14 cellular contexts compared by ENCODE assay signal in genomic region chr4:147891476-147892115, GRCh38.
DNase-seq lines count a peak whose midpoint lies in the region; ATAC-seq and TF ChIP-seq lines count a peak whose summit lies in the region.
"Had no signal": no experiment of that assay in that cellular context is flagged by ENCODE, and none has a peak within 500 bp of the region (broad histone marks: within the 10 kb centered on the region; RNA-seq: fewer than 3 reads in every experiment).

No MANE protein-coding gene starts in this region.

- DNase-seq in Right ventricle myocardium superior (no peak), cardiac septum (ENCODE audit: low spot score) (no peak), OCI-M1 (lab: John Stamatoyannopoulos, UW) (peak; percentile 33), inferior parietal cortex (ENCODE audit: extremely low spot score) (peak; percentile 26), skeletal muscle cell (ENCODE audit: low read depth) (peak; percentile 16), left lung (no peak)
- DNase-seq in activated effector memory CD4-positive, alpha-beta T cell treated with anti-CD3 and anti-CD28 coated beads, Interleukin-2, amount 50 U/mL, for 16 hours = no peak
- DNase-seq: DMS53, HCEC 1CT, NCI-H1092, NCI-H2107, NCI-H226, NCI-H69 had no signal

- ATAC-seq in Right ventricle myocardium superior (ENCODE audit: poor library complexity) (peak; percentile 54), GM18868 (IDR thresholded peaks at IDR 0.05; ENCODE audit: unreplicated experiment) (no peak), left lung (no peak)

- peaks cover 4 to 24% of the 10 kb centered on the region in 2 donors for H3K9me3 ChIP-seq in left lung

- TF ChIP-seq CTCF in left lung (IDR thresholded peaks at IDR 0.05) = no peak

- intact Hi-C loops in Right ventricle myocardium superior (cut with DNase I) (no loop called here), cardiac septum (cut with DNase I) (no loop called here), left lung (cut with DNase I) (no loop called here)

- H3K4me3 ChIP-seq in skeletal muscle cell (ENCODE audit: low read depth, low read length) (no peak overlapping the region), left lung (no peak overlapping the region)

- H3K27ac ChIP-seq in left lung = no peak overlapping the region

- no peaks in the 10 kb centered on the region for H3K27me3 ChIP-seq in left lung

- peaks cover 0 to 1% of the 10 kb centered on the region in 2 donors for H3K36me3 ChIP-seq in left lung

- no peaks in the 10 kb centered on the region for H3K4me1 ChIP-seq in left lung

Comparison
In these comparisons a context has a peak if more than half of its experiments do, and no peak if none do; other contexts are left out.
1. DNase-seq: peak in OCI-M1 (single experiment), inferior parietal cortex (single experiment) and skeletal muscle cell (single experiment); none in Right ventricle myocardium superior (single experiment), cardiac septum (single experiment), activated effector memory CD4-positive, alpha-beta T cell treated with anti-CD3 and anti-CD28 coated beads, Interleukin-2, amount 50 U/mL, for 16 hours (single experiment) and left lung (0 of 2).